ENCODE assay signal across 1 cellular context in the genomic region with DNA sequence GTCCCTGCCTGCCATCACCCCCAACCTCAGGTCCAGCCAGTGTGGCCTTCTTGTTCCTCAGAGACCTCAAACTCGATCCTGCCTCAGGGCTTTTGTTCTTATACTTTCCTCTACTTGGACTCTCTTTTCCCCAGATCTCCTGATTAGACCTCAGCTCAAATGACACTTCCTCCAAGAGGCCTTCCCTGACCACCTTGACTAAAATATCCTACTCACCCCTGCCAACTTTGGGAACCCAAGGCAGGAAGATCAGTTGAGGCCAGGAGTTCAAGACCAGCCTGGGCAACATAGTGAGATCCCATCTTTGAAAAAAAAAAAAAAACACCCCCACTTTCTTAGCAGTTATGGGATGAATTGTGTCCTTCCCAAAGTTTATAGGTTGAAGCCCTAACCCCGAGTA.
TF ChIP-seq lines count a peak whose summit lies in the region.

No MANE protein-coding gene starts in this region.

TF ChIP-seq in IMR-90, 13 proteins besides CTCF, POLR2A, EP300 and RAD21:
- no peak for TF ChIP-seq MAZ (IDR thresholded peaks at IDR 0.05; ENCODE audit: borderline replicate concordance, low read depth, low read length)
- TF ChIP-seq, protein P1, sequence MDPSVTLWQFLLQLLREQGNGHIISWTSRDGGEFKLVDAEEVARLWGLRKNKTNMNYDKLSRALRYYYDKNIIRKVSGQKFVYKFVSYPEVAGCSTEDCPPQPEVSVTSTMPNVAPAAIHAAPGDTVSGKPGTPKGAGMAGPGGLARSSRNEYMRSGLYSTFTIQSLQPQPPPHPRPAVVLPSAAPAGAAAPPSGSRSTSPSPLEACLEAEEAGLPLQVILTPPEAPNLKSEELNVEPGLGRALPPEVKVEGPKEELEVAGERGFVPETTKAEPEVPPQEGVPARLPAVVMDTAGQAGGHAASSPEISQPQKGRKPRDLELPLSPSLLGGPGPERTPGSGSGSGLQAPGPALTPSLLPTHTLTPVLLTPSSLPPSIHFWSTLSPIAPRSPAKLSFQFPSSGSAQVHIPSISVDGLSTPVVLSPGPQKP (IDR thresholded peaks at IDR 0.05; ENCODE audit: borderline replicate concordance, low read depth, low read length) = no peak
- no peak for TF ChIP-seq MXI1 (IDR thresholded peaks at IDR 0.05; ENCODE audit: borderline replicate concordance, low read depth, low read length)
- no peak for TF ChIP-seq FOS (IDR thresholded peaks at IDR 0.05; ENCODE audit: low read depth, low read length)
- no peak for TF ChIP-seq RFX5 (IDR thresholded peaks at IDR 0.05; ENCODE audit: low read depth, low read length)
- no peak for TF ChIP-seq MAFK (IDR thresholded peaks at IDR 0.05; ENCODE audit: low read depth, low read length)
- no peak for TF ChIP-seq SMC3 (IDR thresholded peaks at IDR 0.05; ENCODE audit: low read depth, low read length)
- TF ChIP-seq CEBPB (IDR thresholded peaks at IDR 0.05; ENCODE audit: low read depth, low read length) = no peak
- TF ChIP-seq, protein P2, sequence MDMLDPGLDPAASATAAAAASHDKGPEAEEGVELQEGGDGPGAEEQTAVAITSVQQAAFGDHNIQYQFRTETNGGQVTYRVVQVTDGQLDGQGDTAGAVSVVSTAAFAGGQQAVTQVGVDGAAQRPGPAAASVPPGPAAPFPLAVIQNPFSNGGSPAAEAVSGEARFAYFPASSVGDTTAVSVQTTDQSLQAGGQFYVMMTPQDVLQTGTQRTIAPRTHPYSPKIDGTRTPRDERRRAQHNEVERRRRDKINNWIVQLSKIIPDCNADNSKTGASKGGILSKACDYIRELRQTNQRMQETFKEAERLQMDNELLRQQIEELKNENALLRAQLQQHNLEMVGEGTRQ (IDR thresholded peaks at IDR 0.05; ENCODE audit: low read depth, low read length) = no peak
- TF ChIP-seq CHD1 (IDR thresholded peaks at IDR 0.05; ENCODE audit: low read depth, low read length) = no peak
- no peak for TF ChIP-seq BHLHE40 (IDR thresholded peaks at IDR 0.05; ENCODE audit: low read depth, low read length)
- no peak for TF ChIP-seq NFE2L2 (IDR thresholded peaks at IDR 0.05; ENCODE audit: low read depth, low read length)
- TF ChIP-seq RCOR1 (IDR thresholded peaks at IDR 0.05; ENCODE audit: insufficient replicate concordance, low read length) = no peak
TF ChIP-seq in IMR-90: peak in this region for 0.
